25 cellular contexts compared by ENCODE assay signal in genomic region chr7:74003609-74004008, GRCh38. TPM values are rescaled to one million over a fixed set of nuclear protein-coding genes. Genes with fewer than 3 reads are reported as not detected.
DNase-seq lines count a peak whose midpoint lies in the region; ATAC-seq and TF ChIP-seq lines count a peak whose summit lies in the region.
"Had no signal": no experiment of that assay in that cellular context is flagged by ENCODE, and none has a peak within 500 bp of the region (broad histone marks: within the 10 kb centered on the region; RNA-seq: fewer than 3 reads in every experiment).

No MANE protein-coding gene starts in this region.

- H3K36me3 ChIP-seq in left ventricle myocardium inferior = no peaks in the 10 kb centered on the region
- H3K36me3 ChIP-seq in right atrium auricular region = no peaks in the 10 kb centered on the region
- H3K36me3 ChIP-seq in thoracic aorta = no peaks in the 10 kb centered on the region
- H3K36me3 ChIP-seq: thyroid gland had no signal

- intact Hi-C loops in left ventricle myocardium inferior (cut with micrococcal nuclease) = no loop called here

- no peak overlapping the region for H3K4me3 ChIP-seq in left ventricle myocardium inferior
- no peak overlapping the region for H3K4me3 ChIP-seq in right atrium auricular region
- peak overlapping the region; percentile 55 for H3K4me3 ChIP-seq in thoracic aorta
- H3K4me3 ChIP-seq: lung, thyroid gland had no signal

- H3K9me3 ChIP-seq in left ventricle myocardium inferior (replicated peaks) = no peaks in the 10 kb centered on the region
- no peaks in the 10 kb centered on the region for H3K9me3 ChIP-seq in right atrium auricular region
- H3K9me3 ChIP-seq in thoracic aorta = no peaks in the 10 kb centered on the region
- H3K9me3 ChIP-seq: thyroid gland had no signal

- peak overlapping the region; percentile 71 for H3K27ac ChIP-seq in left ventricle myocardium inferior (replicated peaks)
- H3K27ac ChIP-seq in right atrium auricular region = peak overlapping the region in 1 of 2 donors; percentile 62
- peak overlapping the region; percentile 97 for H3K27ac ChIP-seq in thoracic aorta

- H3K4me3 Mint-ChIP-seq in chondrocyte (ENCODE audit: unreplicated experiment) = no peak overlapping the region
- H3K4me3 Mint-ChIP-seq: activated B cell treated with CpG ODN at 0.5 μM for 24 hours; activated naive CD4-positive, alpha-beta T cell treated with anti-CD3 and anti-CD28 coated beads for 36 hours; central memory CD8-positive, alpha-beta T cell had no signal

- no peak for ATAC-seq in thoracic aorta (ENCODE audit: insufficient number of reproducible peaks, low FRiP score, low read depth)
- no peak for ATAC-seq in GM18498 (IDR thresholded peaks at IDR 0.05; ENCODE audit: unreplicated experiment)
- no peak for ATAC-seq in GM21825 (IDR thresholded peaks at IDR 0.05; ENCODE audit: unreplicated experiment)

- peaks cover 87% of the 10 kb centered on the region for H3K4me1 Mint-ChIP-seq in chondrocyte (ENCODE audit: low read depth)

- peak overlapping the region; percentile 97 for H3K27ac Mint-ChIP-seq in chondrocyte (ENCODE audit: unreplicated experiment)
- H3K27ac Mint-ChIP-seq: activated B cell treated with CpG ODN at 0.5 μM for 24 hours; activated naive CD4-positive, alpha-beta T cell treated with anti-CD3 and anti-CD28 coated beads for 36 hours had no signal

- H3K4me1 ChIP-seq in left ventricle myocardium inferior (peaks cover 28% of the 10 kb centered on the region), right atrium auricular region (peaks cover 0 to 38% of the 10 kb centered on the region in 2 donors), thoracic aorta (ENCODE audit: control insufficient read depth in 1 of 2, low read depth in 2 of 2) (peaks cover 36 to 81% of the 10 kb centered on the region in 2 donors)
- H3K4me1 ChIP-seq: thyroid gland had no signal

- H3K36me3 Mint-ChIP-seq in chondrocyte (ENCODE audit: low read depth) = no peaks in the 10 kb centered on the region

- H3K27me3 ChIP-seq in left ventricle myocardium inferior (ENCODE audit: low read depth) (peaks cover 10% of the 10 kb centered on the region), right atrium auricular region (no peaks in the 10 kb centered on the region), thoracic aorta (replicated peaks; ENCODE audit: insufficient read depth) (no peaks in the 10 kb centered on the region)
- H3K27me3 ChIP-seq: thyroid gland had no signal

- TF ChIP-seq CTCF in left ventricle myocardium inferior (IDR thresholded peaks at IDR 0.05; ENCODE audit: borderline replicate concordance) (no peak), right atrium auricular region (IDR thresholded peaks at IDR 0.05) (no peak), chondrocyte (IDR thresholded peaks at IDR 0.05) (no peak), thoracic aorta (IDR thresholded peaks at IDR 0.05) (no peak)

- H3K9me3 Mint-ChIP-seq in chondrocyte (ENCODE audit: low read depth) = no peaks in the 10 kb centered on the region
- H3K9me3 Mint-ChIP-seq: activated B cell treated with CpG ODN at 0.5 μM for 24 hours; activated naive CD4-positive, alpha-beta T cell treated with anti-CD3 and anti-CD28 coated beads for 36 hours; central memory CD8-positive, alpha-beta T cell had no signal

- H3K27me3 Mint-ChIP-seq in chondrocyte (ENCODE audit: low read depth) = no peaks in the 10 kb centered on the region
- H3K27me3 Mint-ChIP-seq: activated B cell treated with CpG ODN at 0.5 μM for 24 hours; central memory CD8-positive, alpha-beta T cell had no signal

- DNase-seq in left ventricle myocardium inferior = no peak
- no peak for DNase-seq in right atrium auricular region (ENCODE audit: low spot score)
- DNase-seq in MV-4-11 (lab: John Stamatoyannopoulos, UW) = peak; percentile 16
- no peak for DNase-seq in chondrocyte (ENCODE audit: low spot score)
- no peak for DNase-seq in thoracic aorta (ENCODE audit: low spot score)
- no peak for DNase-seq in NCI-H1105 (lab: John Stamatoyannopoulos, UW)
- DNase-seq: activated B cell treated with CpG ODN at 0.5 μM for 24 hours; activated CD8-positive, alpha-beta memory T cell treated with anti-CD3 and anti-CD28 coated beads for 24 hours; activated naive CD4-positive, alpha-beta T cell treated with anti-CD3 and anti-CD28 coated beads for 36 hours; activated T-cell treated with anti-CD3 and anti-CD28 coated beads, Interleukin-2, amount 50 U/mL, for 48 hours; foreskin melanocyte; islet precursor cell; Karpas-422; NCI-H1417; NCI-H2171; NCI-H748 treated with DMSO at 0.1 percent for 48 hours; SHP77 treated with DMSO at 0.1 percent for 48 hours; stimulated activated CD4-positive, alpha-beta T cell treated with anti-CD3 and anti-CD28 coated beads, Interleukin-15, amount 100 ng/mL, for 24 hours; T-helper 2 cell; thyroid gland had no signal

RNA-seq across cellular contexts. Expression of gene ELN, which starts 24.4 kb away (rescaled TPM):
- total RNA-seq in left ventricle myocardium inferior (51.6 TPM), right atrium auricular region (100 to 1,000 TPM; 138 to 149 TPM), chondrocyte (8,224 to 15,554 TPM (median 15,093 TPM) in 3 replicates), thoracic aorta (1,000 to 10,000 TPM; 1,484 to 3,836 TPM)
- total RNA-seq: activated B cell treated with CpG ODN at 0.5 μM for 24 hours, OCI-LY7 had no signal

Comparison
In these comparisons a context has a peak if more than half of its experiments do, and no peak if none do; other contexts are left out.
1. RNA of gene ELN, which starts 24.4 kb away (total RNA-seq): 8,224 to 15,554 TPM in chondrocyte and 1,484 to 3,836 TPM in thoracic aorta; 138 to 149 TPM in right atrium auricular region and 51.6 TPM in left ventricle myocardium inferior (single experiment); every median in the first group is over 4 times any median in the second.